Comparison of ENCODE assay signal across 28 cellular contexts in genomic region chr11:2846056-2846455, GRCh38. TPM values are rescaled to one million over a fixed set of nuclear protein-coding genes. Genes with fewer than 3 reads are reported as not detected.
DNase-seq lines count a peak whose midpoint lies in the region; ATAC-seq, FAIRE-seq and TF ChIP-seq lines count a peak whose summit lies in the region.
"Had no signal": no experiment of that assay in that cellular context is flagged by ENCODE, and none has a peak within 500 bp of the region (broad histone marks: within the 10 kb centered on the region; RNA-seq: fewer than 3 reads in every experiment).

No MANE protein-coding gene starts in this region.

- DNase-seq in H54 (ENCODE audit: insufficient read length, low spot score): peak; percentile 50
- DNase-seq in RWPE1 (ENCODE audit: low spot score): peak; percentile 11
- DNase-seq in H1 (ENCODE audit: low read depth in 1 of 2, low spot score in 2 of 2): no peak
- no peak for DNase-seq in neuronal stem cell (ENCODE audit: low spot score)
- no peak for DNase-seq in thyroid gland
- DNase-seq in NCI-H1105 treated with DMSO at 0.1 percent for 48 hours (lab: John Stamatoyannopoulos, UW): no peak
- DNase-seq: activated CD4-positive, alpha-beta T cell treated with anti-CD3 and anti-CD28 coated beads, Interleukin-2, amount 50 U/mL, for 1 hour; activated naive CD4-positive, alpha-beta T cell treated with Interleukin-2 at 50 U/mL for 16 hours; activated T-cell treated with anti-CD3 and anti-CD28 coated beads, Interleukin-2, amount 50 U/mL, for 72 hours; cortex of kidney; NCI-H1436; NCI-H2107; NCI-H446; psoas muscle; stimulated activated CD4-positive, alpha-beta T cell treated with anti-CD3 and anti-CD28 coated beads, Interleukin-15, amount 100 ng/mL, for 24 hours; stimulated activated naive CD4-positive, alpha-beta T cell treated with Interleukin-2 at 50 U/mL for 16 hours; T-helper 9 cell; testis; uterus had no signal

- peaks cover 0 to 10% (median 4%) of the 10 kb centered on the region in 4 experiments; a peak in 4 of 7 replicates for H3K4me1 ChIP-seq in H1 (replicated peaks in 1 of 4; ENCODE audit: control insufficient read depth in 3 of 4, insufficient read depth in 4 of 4, low read length in 3 of 4)
- H3K4me1 ChIP-seq in neuronal stem cell (ENCODE audit: control insufficient read depth in 2 of 2, insufficient read depth in 1 of 2, low read depth in 1 of 2, low read length in 2 of 2): peaks cover 21 to 30% of the 10 kb centered on the region in 2 donors
- H3K4me1 ChIP-seq in thyroid gland: peaks cover 5 to 9% of the 10 kb centered on the region in 2 donors
- H3K4me1 ChIP-seq: adrenal gland, esophagus muscularis mucosa, psoas muscle, testis, uterus had no signal

- H2BK15ac ChIP-seq in H1 (ENCODE audit: low read length) (peak overlapping the region; percentile 72; the same call in 1 of the 2 replicates), neuronal stem cell (ENCODE audit: low read length) (peak overlapping the region; percentile 74)

- no peak overlapping the region for H3K4me3 ChIP-seq in H1 (ENCODE audit: extremely low read depth in 1 of 4, insufficient read depth in 2 of 4, low read depth in 3 of 4, low read length in 4 of 4)
- no peak overlapping the region for H3K4me3 ChIP-seq in neuronal stem cell (ENCODE audit: low read length in 2 of 2)
- no peak overlapping the region for H3K4me3 ChIP-seq in thyroid gland (replicated peaks in 1 of 3)
- H3K4me3 ChIP-seq: adrenal gland, esophagus muscularis mucosa, GM12878, psoas muscle, testis, uterus had no signal

- intact Hi-C loops in thyroid gland (cut with DNase I): no loop called here

- no peak for TF ChIP-seq CTCF in RWPE1 (conservative IDR thresholded peaks at IDR 0.05; ENCODE audit: low read depth)
- no peak for TF ChIP-seq CTCF in H1 (IDR thresholded peaks at IDR 0.05; ENCODE audit: control extremely low read depth in 1 of 3, insufficient read depth in 1 of 3, low read depth in 1 of 3, low read length in 3 of 3)
- TF ChIP-seq CTCF in thyroid gland (IDR thresholded peaks at IDR 0.05): no peak

- no peak overlapping the region for H3K23ac ChIP-seq in H1 (ENCODE audit: insufficient read length)
- H3K23ac ChIP-seq in neuronal stem cell (ENCODE audit: low read depth, low read length, poor library complexity): peak overlapping the region; percentile 94

- H4K8ac ChIP-seq in H1 (ENCODE audit: extremely low read depth, insufficient read depth, low read length) (peak overlapping the region; percentile 59; the same call in 1 of the 2 replicates), neuronal stem cell (ENCODE audit: low read depth, low read length) (peak overlapping the region; percentile 68)

- no peak overlapping the region for H3K9ac ChIP-seq in H1 (replicated peaks in 1 of 4; ENCODE audit: extremely low read depth in 1 of 4, low read depth in 3 of 4, low read length in 3 of 4)
- no peak overlapping the region for H3K9ac ChIP-seq in neuronal stem cell (ENCODE audit: low read depth, low read length, poor library complexity)

- H3K9me3 ChIP-seq in H1 (ENCODE audit: insufficient read depth in 2 of 2, low read depth in 1 of 2, low read length in 1 of 2): no peaks in the 10 kb centered on the region
- H3K9me3 ChIP-seq in neuronal stem cell (replicated peaks in 1 of 2; ENCODE audit: control insufficient read depth in 2 of 2, insufficient read depth in 1 of 2, low read depth in 1 of 2, low read length in 2 of 2): no peaks in the 10 kb centered on the region
- H3K9me3 ChIP-seq in thyroid gland: no peaks in the 10 kb centered on the region
- H3K9me3 ChIP-seq: adrenal gland, esophagus muscularis mucosa, neutrophil, psoas muscle, testis, uterus had no signal

- TF ChIP-seq RAD21 in H1 (IDR thresholded peaks at IDR 0.05 in 1 of 2, conservative IDR thresholded peaks at IDR 0.05 in 1 of 2; ENCODE audit: low read depth in 2 of 2, low read length in 2 of 2): no peak

- H2BK5ac ChIP-seq in H1 (ENCODE audit: low read depth, low read length) (no peak overlapping the region; the same call in 1 of the 2 replicates), neuronal stem cell (ENCODE audit: low read length) (no peak overlapping the region)

- no peak overlapping the region for H3K4ac ChIP-seq in H1 (replicated peaks; ENCODE audit: insufficient read length, low read depth, low read length)
- H3K4ac ChIP-seq in neuronal stem cell (ENCODE audit: low read length): peak overlapping the region; percentile 69

- H2BK12ac ChIP-seq in H1 (ENCODE audit: low read depth, low read length) (no peak overlapping the region), neuronal stem cell (ENCODE audit: low read length) (peak overlapping the region; percentile 81)

- WGBS in H1 (ENCODE audit: extremely low coverage in 1 of 2, insufficient coverage in 1 of 2, insufficient read length in 1 of 2, insufficient replicate concordance in 2 of 2, low coverage in 1 of 2, low lambda C conversion rate in 2 of 2, missing lambda C conversion rate in 1 of 2), 2 experiments: 85% methylated on average over 16 of the region's 17 CpGs; no CpG with 5 or more reads in 1 of the 2 experiments
- WGBS in neuronal stem cell (ENCODE audit: extremely low coverage in 2 of 2, insufficient read length in 2 of 2, insufficient replicate concordance in 1 of 2), 2 donors: no CpG with 5 or more reads among the region's 17 CpGs
- WGBS in thyroid gland, 2 donors: 77 to 91% methylated on average over 7 to 13 of the region's 17 CpGs

- no peak for ATAC-seq in HG03097 (IDR thresholded peaks at IDR 0.05; ENCODE audit: low FRiP score, unreplicated experiment)
- ATAC-seq: activated T-cell treated with anti-CD3 and anti-CD28 coated beads, Interleukin-2, amount 50 U/mL, for 72 hours; GM12878; left lobe of liver; psoas muscle; WTC11 had no signal

- H4K91ac ChIP-seq in H1 (replicated peaks; ENCODE audit: insufficient read length, low read length): no peak overlapping the region
- H4K91ac ChIP-seq in neuronal stem cell (ENCODE audit: low read depth, low read length, poor library complexity): peak overlapping the region; percentile 38

- no peak for TF ChIP-seq POLR2A in H54 (IDR thresholded peaks at IDR 0.05; ENCODE audit: low read depth, low read length)
- TF ChIP-seq POLR2A in H1 (IDR thresholded peaks at IDR 0.05; ENCODE audit: control extremely low read depth in 1 of 2, low read depth in 2 of 2, low read length in 2 of 2): no peak
- TF ChIP-seq POLR2A in thyroid gland (IDR thresholded peaks at IDR 0.05): no peak

- TF ChIP-seq EP300 in H1 (IDR thresholded peaks at IDR 0.05; ENCODE audit: borderline replicate concordance in 1 of 2, low read depth in 2 of 2, low read length in 2 of 2): no peak

- 0 out of 2 replicates have a peak overlapping the region, but pooled peaks have one; percentile 10 for H2BK20ac ChIP-seq in H1 (ENCODE audit: low read length)

- no peak overlapping the region for H2AFZ ChIP-seq in H1 (ENCODE audit: low read length)
- H2AFZ ChIP-seq in neuronal stem cell (ENCODE audit: low read length): no peak overlapping the region

- H3K4me2 ChIP-seq in H1 (ENCODE audit: insufficient read depth in 1 of 2, low read depth in 2 of 2, low read length in 2 of 2) (no peak overlapping the region), neuronal stem cell (ENCODE audit: insufficient read depth, low read length, poor library complexity, severe bottlenecking) (no peak overlapping the region)

- H3K23me2 ChIP-seq in H1 (ENCODE audit: low read depth, low read length): no peaks in the 10 kb centered on the region

- no peak for FAIRE-seq in H54 (lab: Jason Lieb, UNC)
- no peak for FAIRE-seq in H1 (lab: Jason Lieb, UNC)
- FAIRE-seq: bronchial epithelial cell, frontal cortex, GM12878 had no signal

- H3K36me3 ChIP-seq in H1 (ENCODE audit: control insufficient read depth in 2 of 4, insufficient read depth in 4 of 4, low read length in 3 of 4) (no peaks in the 10 kb centered on the region), neuronal stem cell (replicated peaks in 1 of 2; ENCODE audit: control insufficient read depth in 2 of 2, insufficient read depth in 2 of 2, low read length in 2 of 2) (no peaks in the 10 kb centered on the region), thyroid gland (no peaks in the 10 kb centered on the region)
- H3K36me3 ChIP-seq: uterus had no signal

- no peak overlapping the region for H4K5ac ChIP-seq in H1 (ENCODE audit: insufficient read length, low read depth, low read length)

- no peaks in the 10 kb centered on the region for H3K79me1 ChIP-seq in H1 (ENCODE audit: low read depth, low read length)
- H3K79me1 ChIP-seq in neuronal stem cell (ENCODE audit: low read depth, low read length): peaks cover 5% of the 10 kb centered on the region

- H2BK120ac ChIP-seq in H1 (replicated peaks; ENCODE audit: low read depth, low read length) (no peak overlapping the region), neuronal stem cell (ENCODE audit: low read depth, low read length) (no peak overlapping the region)

- H4K20me1 ChIP-seq in H1 (replicated peaks in 1 of 2; ENCODE audit: control insufficient read depth in 1 of 2, insufficient read depth in 2 of 2, low read length in 2 of 2): no peaks in the 10 kb centered on the region

- H3K27ac ChIP-seq in RWPE1: no peak overlapping the region
- no peak overlapping the region for H3K27ac ChIP-seq in H1 (ENCODE audit: low read depth, low read length)
- no peak overlapping the region for H3K27ac ChIP-seq in neuronal stem cell (replicated peaks; ENCODE audit: low read length)
- no peak overlapping the region for H3K27ac ChIP-seq in thyroid gland
- H3K27ac ChIP-seq: adrenal gland, esophagus muscularis mucosa, neutrophil, psoas muscle, testis, uterus had no signal

- POLR2A ChIA-PET in RWPE1 (lab: Yijun Ruan, JAX; ENCODE audit: low non-redundant PET): no interaction called here
- POLR2A ChIA-PET in H1 (lab: Charles Lee; ENCODE audit: partially characterized antibody): interaction anchor here (0.6 kb wide), 1 partner anchor 82 kb away, joined by 3 read pairs; no protein-coding TSS in a partner anchor

- no peaks in the 10 kb centered on the region for H3K79me2 ChIP-seq in H1 (ENCODE audit: control insufficient read depth in 1 of 2, insufficient read depth in 2 of 2, low read length in 2 of 2)

- CTCF ChIA-PET in RWPE1 (lab: Yijun Ruan, JAX) (interaction anchor here (0.6 kb wide), 2 partner anchors 45 to 311 kb away, joined by 3 to 5 read pairs; no protein-coding TSS in a partner anchor), H1 (lab: Charles Lee; ENCODE audit: partially characterized antibody) (interaction anchor here (1.1 to 1.9 kb wide), 3 partner anchors 13 to 55 kb away, joined by 3 to 7 read pairs (median 4); no protein-coding TSS in a partner anchor)

- H3K27me3 ChIP-seq in H1 (replicated peaks in 1 of 4; ENCODE audit: control insufficient read depth in 3 of 4, extremely low read depth in 1 of 4, insufficient read depth in 3 of 4, low read length in 3 of 4) (peaks cover 0 to 16% (median 4%) of the 10 kb centered on the region in 4 experiments; a peak in 2 of 7 replicates), neuronal stem cell (ENCODE audit: control insufficient read depth in 3 of 3, insufficient read depth in 3 of 3, low read depth in 1 of 3, low read length in 3 of 3) (peaks cover 0 to 42% (median 2%) of the 10 kb centered on the region in 3 experiments), thyroid gland (no peaks in the 10 kb centered on the region)
- H3K27me3 ChIP-seq: adrenal gland, esophagus muscularis mucosa, neutrophil, testis, uterus had no signal

- H2AK5ac ChIP-seq in H1 (ENCODE audit: low read depth, low read length) (0 out of 2 replicates have a peak overlapping the region, but pooled peaks have one; percentile 48), neuronal stem cell (ENCODE audit: low read depth, low read length) (peak overlapping the region; percentile 94)

- H3K56ac ChIP-seq in H1 (replicated peaks; ENCODE audit: insufficient read length, low read depth, low read length): no peak overlapping the region

- no peak overlapping the region for H3K14ac ChIP-seq in H1 (ENCODE audit: insufficient read length)
- H3K14ac ChIP-seq in neuronal stem cell (ENCODE audit: low read length): peak overlapping the region; percentile 25

- no peak overlapping the region; the same call in 1 of the 2 replicates for H3K18ac ChIP-seq in H1 (ENCODE audit: extremely low read depth, low read length)
- H3K18ac ChIP-seq in neuronal stem cell (ENCODE audit: low read length): peak overlapping the region; percentile 94

RNA-seq across cellular contexts. Expression of gene CDKN1C, which starts 39.5 kb away (rescaled TPM):
- 12.8 and 16.2 TPM in 2 replicates for total RNA-seq in H1 (2021; fragmentation: NEBNext Ultra II Directional; extraction: Animal tissue kit (Norgen Biotek cat#: 25700))
- polyA plus RNA-seq in H1 (2011; rRNA removed): 14.1 and 21.8 TPM in 2 replicates
- 13.5 TPM for polyA plus RNA-seq in H1 (2011; cell fraction: cytosol; rRNA removed)
- 19.1 TPM for polyA plus RNA-seq in H1 (2011; cell fraction: nucleus; rRNA removed)
- polyA plus RNA-seq in H1 (2012, experiment 1 of 2): 5.5 to 12.0 TPM (median 10.3 TPM) in 4 replicates
- 12.8 TPM for polyA plus RNA-seq in H1 (2012, experiment 2 of 2)
- 12.8 TPM for polyA plus RNA-seq in H1 (2013, experiment 1 of 2)
- polyA plus RNA-seq in H1 (2013, experiment 2 of 2): 10.8 TPM
- polyA minus RNA-seq in H1 (2011; rRNA and poly(A)+ RNA removed): 1.7 and 2.9 TPM in 2 replicates
- 16.9 TPM for polyA minus RNA-seq in H1 (2011; cell fraction: cytosol; rRNA and poly(A)+ RNA removed)
- polyA minus RNA-seq in H1 (2011; cell fraction: nucleus; rRNA and poly(A)+ RNA removed): 23.8 TPM
- 45.4 TPM for polyA plus RNA-seq in neuronal stem cell (2013, experiment 1 of 2)
- polyA plus RNA-seq in neuronal stem cell (2013, experiment 2 of 2): 48.3 TPM
- 10 to 100 TPM; 12.6 to 29.7 (median 16.8) TPM for total RNA-seq in thyroid gland

Comparison
In these comparisons a context has a peak if more than half of its experiments do, and no peak if none do; other contexts are left out.
1. DNase-seq: peak in H54 (single experiment) and RWPE1 (single experiment); none in H1 (0 of 2), neuronal stem cell (single experiment), thyroid gland (0 of 2) and NCI-H1105 treated with DMSO at 0.1 percent for 48 hours (single experiment).